In the genomic region with DNA sequence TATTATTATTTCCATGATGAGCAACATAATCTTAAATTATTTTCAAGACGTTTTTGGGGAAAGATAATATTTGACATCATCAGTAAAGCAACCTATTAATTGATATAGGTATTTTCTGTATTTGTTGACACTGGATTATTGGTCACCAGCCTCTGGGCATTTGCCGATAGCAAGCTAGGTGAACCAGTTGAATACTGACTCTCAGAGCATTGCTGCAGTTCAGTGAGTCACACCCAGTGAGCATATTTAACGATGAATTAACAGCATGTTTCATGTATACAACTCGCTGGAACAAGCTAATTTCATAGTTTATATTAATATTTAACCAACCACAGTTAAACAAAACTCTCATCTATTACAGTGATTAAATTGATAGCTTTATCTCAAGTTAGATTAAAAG, we compare ENCODE assay signal across 31 cellular contexts.
"Had no signal": no experiment of that assay in that cellular context is flagged by ENCODE, and none has a peak within 500 bp of the region (broad histone marks: within the 10 kb centered on the region; RNA-seq: fewer than 3 reads in every experiment).

No MANE protein-coding gene starts in this region.

- H3K36me3 ChIP-seq: adrenal gland, cardiac muscle cell, esophagus muscularis mucosa, gastroesophageal sphincter, heart right ventricle had no signal

- H3K4me3 ChIP-seq: adrenal gland, body of pancreas, cardiac muscle cell, esophagus muscularis mucosa, gastroesophageal sphincter, heart right ventricle, hepatocyte had no signal

- DNase-seq: activated CD4-positive, alpha-beta memory T cell treated with anti-CD3 and anti-CD28 coated beads for 36 hours; activated CD4-positive, alpha-beta T cell treated with anti-CD3 and anti-CD28 coated beads for 36 hours; activated CD4-positive, alpha-beta T cell treated with anti-CD3 and anti-CD28 coated beads, Interleukin-2, amount 10 ng/mL, durations not matched to agents 24 days and 14 days; activated CD4-positive, CD25-positive, alpha-beta regulatory T cell; activated CD4-positive, CD25-positive, alpha-beta regulatory T cell treated with anti-CD3 and anti-CD28 coated beads, Interleukin-2, amount 50 U/mL, for 72 hours; activated CD8-positive, alpha-beta memory T cell treated with anti-CD3 and anti-CD28 coated beads, Interleukin-2, amount 10 ng/mL, durations not matched to agents 7 days and 5 days; activated CD8-positive, alpha-beta memory T cell treated with anti-CD3 and anti-CD28 coated beads, Interleukin-2, amount 50 U/mL, for 4 hours; activated CD8-positive, alpha-beta T cell treated with anti-CD3 and anti-CD28 coated beads, Interleukin-2, amount 10 ng/mL, durations not matched to agents 7 days and 5 days; activated gamma-delta T cell; activated naive CD4-positive, alpha-beta T cell treated with anti-CD3 and anti-CD28 coated beads, Interleukin-2, amount 50 U/mL, for 16 hours; activated naive CD4-positive, alpha-beta T cell treated with Interleukin-2 at 50 U/mL for 16 hours; activated naive CD8-positive, alpha-beta T cell treated with anti-CD3 and anti-CD28 coated beads, Interleukin-2, amount 50 U/mL, for 24 hours; activated T-cell treated with anti-CD3 and anti-CD28 coated beads, Interleukin-2, amount 50 U/mL, for 24 hours; activated T-cell treated with anti-CD3 and anti-CD28 coated beads, Interleukin-2, amount 50 U/mL, for 72 hours; adrenal gland; amygdala; aorta; body of pancreas; central memory CD4-positive, alpha-beta T cell; cortex of kidney; dermis blood vessel endothelial cell; effector CD4-positive, alpha-beta T cell; effector memory CD8-positive, alpha-beta T cell; foreskin melanocyte; heart right ventricle; T-helper 1 cell; T-helper 17 cell had no signal

- H3K27ac ChIP-seq: adrenal gland, body of pancreas, cardiac muscle cell, esophagus muscularis mucosa, gastroesophageal sphincter, heart right ventricle, hepatocyte had no signal

- H3K27me3 ChIP-seq: adrenal gland, body of pancreas, cardiac muscle cell, gastroesophageal sphincter, hepatocyte had no signal

- ATAC-seq: activated CD4-positive, alpha-beta T cell treated with anti-CD3 and anti-CD28 coated beads for 36 hours; activated CD8-positive, alpha-beta memory T cell treated with anti-CD3 and anti-CD28 coated beads, Interleukin-2, amount 10 ng/mL, durations not matched to agents 7 days and 5 days; activated CD8-positive, alpha-beta T cell treated with anti-CD3 and anti-CD28 coated beads, Interleukin-2, amount 10 ng/mL, durations not matched to agents 7 days and 5 days; activated naive CD8-positive, alpha-beta T cell treated with anti-CD3 and anti-CD28 coated beads, Interleukin-2, amount 50 U/mL, for 24 hours; activated T-cell treated with anti-CD3 and anti-CD28 coated beads, Interleukin-2, amount 50 U/mL, for 72 hours; body of pancreas; effector memory CD8-positive, alpha-beta T cell; gastroesophageal sphincter; heart right ventricle; T-helper 17 cell had no signal
